In genomic region chr17:46940692-46941404, GRCh38 we compare ENCODE assay signal across 1 cellular context.
TF ChIP-seq lines count a peak whose summit lies in the region.

No MANE protein-coding gene starts in this region.

TF ChIP-seq in HepG2, 621 proteins besides CTCF, POLR2A, EP300 and RAD21 (continued from another document and continues in another):
- TF ChIP-seq MYPOP (CRISPR knock-in tag; IDR thresholded peaks at IDR 0.05) (no peak), ARHGAP35 (CRISPR knock-in tag; IDR thresholded peaks at IDR 0.05; ENCODE audit: borderline replicate concordance) (no peak), ELF3 (CRISPR knock-in tag; IDR thresholded peaks at IDR 0.05) (peak; percentile 57), ZNF3 (CRISPR knock-in tag; IDR thresholded peaks at IDR 0.05) (no peak), ZNF713 (CRISPR knock-in tag; IDR thresholded peaks at IDR 0.05) (no peak), ARID2 (CRISPR knock-in tag; IDR thresholded peaks at IDR 0.05; ENCODE audit: borderline replicate concordance) (no peak), ZSCAN22 (CRISPR knock-in tag; IDR thresholded peaks at IDR 0.05) (no peak), ESRRA (CRISPR knock-in tag; IDR thresholded peaks at IDR 0.05; ENCODE audit: low read depth) (no peak), TFDP1 (CRISPR knock-in tag; IDR thresholded peaks at IDR 0.05; ENCODE audit: borderline replicate concordance) (peak; percentile 64; the same call in 1 of the 2 replicates), RBFOX2 (IDR thresholded peaks at IDR 0.05; ENCODE audit: low read depth, low read length) (no peak), ZNF224 (CRISPR knock-in tag; IDR thresholded peaks at IDR 0.05) (peak; percentile 38; the same call in 1 of the 2 replicates), TBX3 (IDR thresholded peaks at IDR 0.05; ENCODE audit: borderline replicate concordance) (no peak), EED (CRISPR knock-in tag; IDR thresholded peaks at IDR 0.05) (no peak), ZBTB1 (CRISPR knock-in tag; IDR thresholded peaks at IDR 0.05; ENCODE audit: borderline replicate concordance) (no peak), ZBTB44 (CRISPR knock-in tag; IDR thresholded peaks at IDR 0.05) (no peak), ZBTB34 (CRISPR knock-in tag; IDR thresholded peaks at IDR 0.05) (no peak), ZNF282 (IDR thresholded peaks at IDR 0.05; ENCODE audit: partially characterized antibody) (no peak), ZNF660 (CRISPR knock-in tag; IDR thresholded peaks at IDR 0.05; ENCODE audit: borderline replicate concordance, low read depth) (no peak), ZNF350 (CRISPR knock-in tag; IDR thresholded peaks at IDR 0.05; ENCODE audit: borderline replicate concordance, low read depth) (peak; percentile 43), ZFX (CRISPR knock-in tag; IDR thresholded peaks at IDR 0.05; ENCODE audit: low read depth) (peak; percentile 85), ZNF879 (CRISPR knock-in tag; IDR thresholded peaks at IDR 0.05) (no peak), CCAR2 (optimal IDR thresholded peaks at IDR 0.05; ENCODE audit: low read depth, low read length) (no peak), REPIN1 (CRISPR knock-in tag; IDR thresholded peaks at IDR 0.05; ENCODE audit: borderline replicate concordance, low read depth) (peak; percentile 89; the same call in 1 of the 2 replicates), ZNF468 (CRISPR knock-in tag; IDR thresholded peaks at IDR 0.05) (no peak), PATZ1 (CRISPR knock-in tag; IDR thresholded peaks at IDR 0.05) (peak; percentile 44; the same call in 1 of the 2 replicates), ZNF17 (CRISPR knock-in tag; IDR thresholded peaks at IDR 0.05) (no peak), ZBTB10 (CRISPR knock-in tag; IDR thresholded peaks at IDR 0.05; ENCODE audit: borderline replicate concordance) (no peak), THRA (CRISPR knock-in tag; IDR thresholded peaks at IDR 0.05; ENCODE audit: borderline replicate concordance) (peak; percentile 56; the same call in 1 of the 2 replicates), SKI (IDR thresholded peaks at IDR 0.05; ENCODE audit: partially characterized antibody) (peak; percentile 20), ZBTB39 (CRISPR knock-in tag; IDR thresholded peaks at IDR 0.05) (no peak), PPARG (CRISPR knock-in tag; conservative IDR thresholded peaks at IDR 0.05) (no peak), ZNF878 (CRISPR knock-in tag; IDR thresholded peaks at IDR 0.05) (no peak), ZNF572 (CRISPR knock-in tag; IDR thresholded peaks at IDR 0.05) (no peak), GABPB1 (CRISPR knock-in tag; IDR thresholded peaks at IDR 0.05) (peak; percentile 19; the same call in 1 of the 2 replicates), YEATS4 (CRISPR knock-in tag; IDR thresholded peaks at IDR 0.05; ENCODE audit: borderline replicate concordance) (0 out of 2 replicates have a peak, but pooled peaks have one; percentile 37), NCOA1 (CRISPR knock-in tag; IDR thresholded peaks at IDR 0.05) (no peak), AFF4 (CRISPR knock-in tag; IDR thresholded peaks at IDR 0.05) (no peak), LRRFIP1 (CRISPR knock-in tag; conservative IDR thresholded peaks at IDR 0.05) (no peak), KAT8 (CRISPR knock-in tag; IDR thresholded peaks at IDR 0.05) (peak; percentile 68), EHMT2 (IDR thresholded peaks at IDR 0.05; ENCODE audit: borderline replicate concordance, low read depth, low read length) (no peak), AKAP8 (CRISPR knock-in tag; IDR thresholded peaks at IDR 0.05) (no peak)
